ENCODE assay signal across 1 cellular context in the genomic region with DNA sequence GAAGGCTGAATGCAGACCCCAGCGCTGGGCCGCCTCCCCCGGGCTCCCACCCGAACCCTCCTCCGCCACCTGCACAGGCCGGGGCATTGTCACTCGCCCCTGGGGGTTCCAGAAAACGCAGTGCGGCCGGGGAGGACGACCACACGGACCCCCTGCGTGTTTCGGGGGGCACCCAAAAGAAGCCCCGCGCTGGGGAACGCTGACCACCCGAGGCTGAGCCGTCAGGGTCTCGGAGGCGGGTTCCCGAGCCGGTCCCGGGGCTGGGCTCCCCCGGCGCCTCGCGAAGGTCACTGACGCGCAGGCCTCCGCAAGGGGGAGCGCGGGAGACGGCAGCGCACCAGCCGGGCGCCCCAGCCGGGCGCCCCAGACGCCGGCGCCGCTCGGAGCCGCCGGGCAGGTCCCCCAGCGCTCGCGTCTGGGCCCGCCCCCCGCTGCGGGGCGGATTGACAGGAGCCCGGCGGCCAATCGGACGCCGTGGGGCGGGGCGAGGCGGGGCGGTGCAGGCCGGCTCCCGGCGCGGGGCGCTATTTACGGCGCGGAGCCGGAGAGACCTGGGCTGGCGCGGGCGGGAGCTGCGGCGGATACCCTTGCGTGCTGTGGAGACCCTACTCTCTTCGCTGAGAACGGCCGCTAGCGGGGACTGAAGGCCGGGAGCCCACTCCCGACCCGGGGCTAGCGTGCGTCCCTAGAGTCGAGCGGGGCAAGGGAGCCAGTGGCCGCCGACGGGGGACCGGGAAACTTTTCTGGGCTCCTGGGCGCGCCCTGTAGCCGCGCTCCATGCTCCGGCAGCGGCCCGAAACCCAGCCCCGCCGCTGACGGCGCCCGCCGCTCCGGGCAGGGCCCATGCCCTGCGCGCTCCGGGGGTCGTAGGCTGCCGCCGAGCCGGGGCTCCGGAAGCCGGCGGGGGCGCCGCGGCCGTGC.
TF ChIP-seq lines count a peak whose summit lies in the region.

TSS of gene BAMBI (plus strand) at position 554 of the 921 bp plus-strand sequence. CDS start 377 bp downstream, outside the sequence.

TF ChIP-seq in HepG2, 621 proteins besides CTCF, POLR2A, EP300 and RAD21 (continued from another document and continues in another):
- TF ChIP-seq HNF1B (CRISPR knock-in tag; IDR thresholded peaks at IDR 0.05), result no peak
- TF ChIP-seq NAIF1 (CRISPR knock-in tag; IDR thresholded peaks at IDR 0.05; ENCODE audit: borderline replicate concordance), result no peak
- TF ChIP-seq CBFB (CRISPR knock-in tag; IDR thresholded peaks at IDR 0.05), result peak; percentile 55; the same call in 1 of the 2 replicates
- TF ChIP-seq ZNF280D (CRISPR knock-in tag; IDR thresholded peaks at IDR 0.05), result 0 out of 2 replicates have a peak, but pooled peaks have one; percentile 41
- no peak for TF ChIP-seq ZSCAN22 (CRISPR knock-in tag; IDR thresholded peaks at IDR 0.05)
- TF ChIP-seq, protein P1, sequence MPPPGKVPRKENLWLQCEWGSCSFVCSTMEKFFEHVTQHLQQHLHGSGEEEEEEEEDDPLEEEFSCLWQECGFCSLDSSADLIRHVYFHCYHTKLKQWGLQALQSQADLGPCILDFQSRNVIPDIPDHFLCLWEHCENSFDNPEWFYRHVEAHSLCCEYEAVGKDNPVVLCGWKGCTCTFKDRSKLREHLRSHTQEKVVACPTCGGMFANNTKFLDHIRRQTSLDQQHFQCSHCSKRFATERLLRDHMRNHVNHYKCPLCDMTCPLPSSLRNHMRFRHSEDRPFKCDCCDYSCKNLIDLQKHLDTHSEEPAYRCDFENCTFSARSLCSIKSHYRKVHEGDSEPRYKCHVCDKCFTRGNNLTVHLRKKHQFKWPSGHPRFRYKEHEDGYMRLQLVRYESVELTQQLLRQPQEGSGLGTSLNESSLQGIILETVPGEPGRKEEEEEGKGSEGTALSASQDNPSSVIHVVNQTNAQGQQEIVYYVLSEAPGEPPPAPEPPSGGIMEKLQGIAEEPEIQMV (CRISPR knock-in tag; IDR thresholded peaks at IDR 0.05; ENCODE audit: low read depth), result no peak
- TF ChIP-seq ETV6 (CRISPR knock-in tag; conservative IDR thresholded peaks at IDR 0.05), result peak; percentile 69; the same call in 1 of the 2 replicates
- TF ChIP-seq FOXM1 (CRISPR knock-in tag; IDR thresholded peaks at IDR 0.05), result no peak
- TF ChIP-seq ZFP36L1 (CRISPR knock-in tag; IDR thresholded peaks at IDR 0.05), result no peak
- peak; percentile 96 for TF ChIP-seq MYPOP (CRISPR knock-in tag; IDR thresholded peaks at IDR 0.05)
- TF ChIP-seq PHF21A (CRISPR knock-in tag; IDR thresholded peaks at IDR 0.05), result peak; percentile 35; the same call in 1 of the 2 replicates
- no peak for TF ChIP-seq FOXP1 (IDR thresholded peaks at IDR 0.05)
- TF ChIP-seq FOXP1 (CRISPR knock-in tag; IDR thresholded peaks at IDR 0.05), result no peak
- peak; percentile 36; the same call in 1 of the 2 replicates for TF ChIP-seq KLF15 (CRISPR knock-in tag; IDR thresholded peaks at IDR 0.05; ENCODE audit: borderline replicate concordance)
- TF ChIP-seq ZNF331 (CRISPR knock-in tag; IDR thresholded peaks at IDR 0.05), result peak; percentile 26; the same call in 1 of the 2 replicates
- TF ChIP-seq FOXO1 (CRISPR knock-in tag; IDR thresholded peaks at IDR 0.05), result peak; percentile 76
- TF ChIP-seq ZFP91 (CRISPR knock-in tag; IDR thresholded peaks at IDR 0.05; ENCODE audit: borderline replicate concordance), result 0 out of 2 replicates have a peak, but pooled peaks have one; percentile 54
- peak; percentile 22 for TF ChIP-seq ZNF777 (CRISPR knock-in tag; IDR thresholded peaks at IDR 0.05)
- no peak for TF ChIP-seq NONO (IDR thresholded peaks at IDR 0.05)
- peak; percentile 41; the same call in 1 of the 2 replicates for TF ChIP-seq NONO (CRISPR knock-in tag; conservative IDR thresholded peaks at IDR 0.05)
- TF ChIP-seq SMAD3 (CRISPR knock-in tag; IDR thresholded peaks at IDR 0.05), result peak; percentile 68; the same call in 1 of the 2 replicates
- TF ChIP-seq ZNF552 (CRISPR knock-in tag; IDR thresholded peaks at IDR 0.05; ENCODE audit: borderline replicate concordance), result no peak
- TF ChIP-seq YEATS4 (CRISPR knock-in tag; IDR thresholded peaks at IDR 0.05; ENCODE audit: borderline replicate concordance), result peak; percentile 23; the same call in 1 of the 2 replicates
- peak; percentile 75 for TF ChIP-seq HNRNPH1 (optimal IDR thresholded peaks at IDR 0.05; ENCODE audit: low read depth, low read length)
- TF ChIP-seq ZNF678 (CRISPR knock-in tag; IDR thresholded peaks at IDR 0.05), result 0 out of 2 replicates have a peak, but pooled peaks have one; percentile 34
- peak; percentile 53; the same call in 1 of the 2 replicates for TF ChIP-seq ZFX (CRISPR knock-in tag; IDR thresholded peaks at IDR 0.05; ENCODE audit: low read depth)
- 0 out of 2 replicates have a peak, but pooled peaks have one; percentile 24 for TF ChIP-seq GFI1 (CRISPR knock-in tag; IDR thresholded peaks at IDR 0.05; ENCODE audit: borderline replicate concordance)
- TF ChIP-seq, protein P2, sequence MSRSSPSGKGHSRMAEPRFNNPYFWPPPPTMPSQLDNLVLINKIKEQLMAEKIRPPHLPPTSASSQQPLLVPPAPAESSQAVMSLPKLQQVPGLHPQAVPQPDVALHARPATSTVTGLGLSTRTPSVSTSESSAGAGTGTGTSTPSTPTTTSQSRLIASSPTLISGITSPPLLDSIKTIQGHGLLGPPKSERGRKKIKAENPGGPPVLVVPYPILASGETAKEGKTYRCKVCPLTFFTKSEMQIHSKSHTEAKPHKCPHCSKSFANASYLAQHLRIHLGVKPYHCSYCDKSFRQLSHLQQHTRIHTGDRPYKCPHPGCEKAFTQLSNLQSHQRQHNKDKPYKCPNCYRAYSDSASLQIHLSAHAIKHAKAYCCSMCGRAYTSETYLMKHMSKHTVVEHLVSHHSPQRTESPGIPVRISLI (CRISPR knock-in tag; IDR thresholded peaks at IDR 0.05; ENCODE audit: borderline replicate concordance), result 0 out of 2 replicates have a peak, but pooled peaks have one; percentile 19
- peak; percentile 60; the same call in 1 of the 2 replicates for TF ChIP-seq ZNF329 (CRISPR knock-in tag; IDR thresholded peaks at IDR 0.05; ENCODE audit: low read depth)
- no peak for TF ChIP-seq ZNF30 (CRISPR knock-in tag; IDR thresholded peaks at IDR 0.05)
- TF ChIP-seq TGIF2 (CRISPR knock-in tag; IDR thresholded peaks at IDR 0.05), result no peak
- TF ChIP-seq ZNF704 (CRISPR knock-in tag; IDR thresholded peaks at IDR 0.05; ENCODE audit: borderline replicate concordance), result 0 out of 2 replicates have a peak, but pooled peaks have one; percentile 45
- TF ChIP-seq ZSCAN29 (CRISPR knock-in tag; conservative IDR thresholded peaks at IDR 0.05), result no peak
- TF ChIP-seq ZBTB7B (CRISPR knock-in tag; IDR thresholded peaks at IDR 0.05), result peak; percentile 24
- peak; percentile 57; the same call in 1 of the 2 replicates for TF ChIP-seq SALL2 (CRISPR knock-in tag; IDR thresholded peaks at IDR 0.05)
- TF ChIP-seq THAP11 (CRISPR knock-in tag; IDR thresholded peaks at IDR 0.05), result peak; percentile 61; the same call in 1 of the 2 replicates
- no peak for TF ChIP-seq CREB3 (CRISPR knock-in tag; IDR thresholded peaks at IDR 0.05)
- TF ChIP-seq ZNF839 (CRISPR knock-in tag; IDR thresholded peaks at IDR 0.05; ENCODE audit: borderline replicate concordance), result no peak
- no peak for TF ChIP-seq ZNF451 (CRISPR knock-in tag; IDR thresholded peaks at IDR 0.05)
- TF ChIP-seq ZNF138 (CRISPR knock-in tag; IDR thresholded peaks at IDR 0.05; ENCODE audit: low read depth), result peak; percentile 66; the same call in 1 of the 2 replicates
- TF ChIP-seq DMTF1 (CRISPR knock-in tag; IDR thresholded peaks at IDR 0.05), result no peak
